In the genomic region with DNA sequence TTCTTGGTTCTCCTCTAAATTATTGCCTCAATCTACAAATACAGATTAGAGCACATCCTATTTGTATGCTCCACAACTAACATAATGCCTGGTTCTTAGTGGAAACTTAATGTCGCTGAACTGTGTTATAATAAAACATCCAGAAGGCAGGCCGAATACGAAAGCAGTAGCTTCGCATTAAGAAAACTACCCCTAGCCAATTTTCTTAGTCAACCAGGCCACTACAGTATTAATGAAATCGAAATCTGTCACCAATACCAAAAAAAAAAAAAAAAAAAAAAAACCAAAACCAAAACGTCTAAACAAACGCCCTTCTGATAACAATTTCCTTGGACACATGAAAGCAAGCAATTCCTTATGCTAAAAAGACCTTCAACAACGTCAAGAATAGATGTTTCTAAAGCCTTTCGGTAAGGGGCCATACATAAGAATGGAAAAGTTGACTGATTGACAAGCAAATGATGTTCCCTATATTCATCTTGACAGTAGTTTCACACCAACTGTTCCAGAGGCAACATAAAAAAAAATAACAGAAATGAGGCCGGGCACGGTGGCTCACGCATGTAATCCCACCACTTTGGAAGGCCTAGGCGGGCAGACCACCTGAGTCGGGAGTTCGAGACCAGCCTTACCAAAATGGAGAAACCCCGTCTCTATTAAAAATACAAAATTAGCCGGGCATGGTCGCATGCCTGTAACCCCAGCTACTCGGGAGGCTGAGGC, we compare ENCODE assay signal across 8 cellular contexts. TPM values are rescaled to one million over a fixed set of nuclear protein-coding genes. Genes with fewer than 3 reads are reported as not detected.
DNase-seq lines count a peak whose midpoint lies in the region; ATAC-seq and TF ChIP-seq lines count a peak whose summit lies in the region.

No MANE protein-coding gene starts in this region.

- H3K27me3 ChIP-seq in rectal smooth muscle tissue (ENCODE audit: control insufficient read depth, insufficient read depth, low read length): no peaks in the 10 kb centered on the region

- H3K4me1 ChIP-seq in rectal smooth muscle tissue (ENCODE audit: control insufficient read depth, insufficient read depth, low read length): peaks cover 8% of the 10 kb centered on the region

- DNase-seq in HFFc6 (no peak), fibroblast of mammary gland (ENCODE audit: low read depth) (peak; percentile 13), AG20443 (ENCODE audit: low spot score) (no peak), activated gamma-delta T cell (lab: John Stamatoyannopoulos, UW) (no peak)

- H3K9me3 Mint-ChIP-seq in HFFc6: no peaks in the 10 kb centered on the region

- H3K4me3 ChIP-seq in fibroblast of mammary gland (ENCODE audit: control insufficient read depth, low read depth, low read length): peak overlapping the region; percentile 57
- H3K4me3 ChIP-seq in rectal smooth muscle tissue (ENCODE audit: low read length): peak overlapping the region; percentile 81

- 0 out of 2 replicates have a peak, but pooled peaks cover 4% of the 10 kb centered on the region for H3K36me3 Mint-ChIP-seq in HFFc6 (ENCODE audit: low read depth)

- H3K27ac ChIP-seq in VCaP: peak overlapping the region; percentile 96
- H3K27ac ChIP-seq in rectal smooth muscle tissue (ENCODE audit: low read depth, low read length): peak overlapping the region; percentile 93

- peaks cover 29% of the 10 kb centered on the region for H3K4me1 Mint-ChIP-seq in HFFc6 (ENCODE audit: low read depth)

- H3K27me3 Mint-ChIP-seq in HFFc6 (ENCODE audit: insufficient read depth): peaks cover 2% of the 10 kb centered on the region; the same call in 1 of the 2 replicates

- peak overlapping the region; percentile 92 for H3K27ac Mint-ChIP-seq in HFFc6

- peak overlapping the region; percentile 96 for H3K4me3 Mint-ChIP-seq in HFFc6

- no peak for ATAC-seq in GM21529 (IDR thresholded peaks at IDR 0.05; ENCODE audit: unreplicated experiment)
- ATAC-seq in HG03354 (IDR thresholded peaks at IDR 0.05; ENCODE audit: poor library complexity, severe bottlenecking, unreplicated experiment): no peak

- TF ChIP-seq CTCF in HFFc6 (IDR thresholded peaks at IDR 0.05): no peak
- no peak for TF ChIP-seq CTCF in VCaP (conservative IDR thresholded peaks at IDR 0.05)
- TF ChIP-seq CTCF in fibroblast of mammary gland (conservative IDR thresholded peaks at IDR 0.05; ENCODE audit: control insufficient read depth, insufficient read depth, low read depth, low read length): no peak

- H3K36me3 ChIP-seq in rectal smooth muscle tissue (ENCODE audit: control insufficient read depth, insufficient read depth, low read length): no peaks in the 10 kb centered on the region

- H3K9ac ChIP-seq in rectal smooth muscle tissue (ENCODE audit: low read length): peak overlapping the region; percentile 16

RNA-seq across cellular contexts. Expression of a gene that starts 1.3 kb away (rescaled TPM):
- total RNA-seq in HFFc6 (2021; fragmentation: NEBNext Ultra II Directional; extraction: Animal tissue kit (Norgen Biotek cat#: 25700)): 10 to 100 TPM in 2 of 6 experiments, 1 to 10 TPM in 4; 7.8 to 11.9 (median 9.8) TPM
